32 cellular contexts compared by ENCODE assay signal in the genomic region with DNA sequence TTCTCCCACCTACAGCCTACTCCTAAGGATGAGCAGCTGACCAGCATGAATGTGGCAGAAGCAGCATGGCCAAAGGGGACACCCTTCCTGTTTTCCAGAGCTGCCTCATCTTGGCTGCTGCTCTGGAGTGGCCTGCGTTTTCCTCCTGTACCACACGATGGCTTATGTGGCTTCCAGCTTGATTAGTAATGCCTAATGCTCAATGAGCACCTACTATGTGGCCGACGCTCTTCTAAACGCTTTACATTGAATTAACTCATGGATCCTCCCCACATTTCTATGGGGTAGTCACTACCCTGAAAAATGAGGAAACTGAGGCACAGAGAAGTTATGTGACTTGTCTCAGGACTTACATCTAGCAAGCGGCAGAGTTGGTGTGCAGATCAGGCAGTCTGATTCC. TPM values are rescaled to one million over a fixed set of nuclear protein-coding genes. Genes with fewer than 3 reads are reported as not detected.
"Had no signal": no experiment of that assay in that cellular context is flagged by ENCODE, and none has a peak within 500 bp of the region (broad histone marks: within the 10 kb centered on the region; RNA-seq: fewer than 3 reads in every experiment).

No MANE protein-coding gene starts in this region.

- H3K4me1 Mint-ChIP-seq: activated CD4-positive, alpha-beta T cell treated with anti-CD3 and anti-CD28 coated beads for 36 hours had no signal

- H3K4me3 Mint-ChIP-seq: activated CD4-positive, alpha-beta memory T cell treated with anti-CD3 and anti-CD28 coated beads, Interleukin-2, amount 10 ng/mL, durations not matched to agents 7 days and 5 days; activated CD4-positive, alpha-beta T cell treated with anti-CD3 and anti-CD28 coated beads for 36 hours; activated CD4-positive, alpha-beta T cell treated with anti-CD3 and anti-CD28 coated beads, Interleukin-2, amount 10 ng/mL, durations not matched to agents 24 days and 14 days; activated naive CD8-positive, alpha-beta T cell; activated T-cell treated with anti-CD3 and anti-CD28 coated beads, Interleukin-2, amount 50 U/mL, for 24 hours; activated T-cell treated with anti-CD3 and anti-CD28 coated beads, Interleukin-2, amount 50 U/mL, for 72 hours; effector memory CD8-positive, alpha-beta T cell had no signal

- H3K4me3 ChIP-seq: esophagus squamous epithelium, gastroesophageal sphincter, heart right ventricle, hepatocyte had no signal

- H3K9me3 Mint-ChIP-seq: activated CD4-positive, alpha-beta memory T cell treated with anti-CD3 and anti-CD28 coated beads, Interleukin-2, amount 10 ng/mL, durations not matched to agents 7 days and 5 days; activated CD4-positive, alpha-beta T cell treated with anti-CD3 and anti-CD28 coated beads, Interleukin-2, amount 10 ng/mL, durations not matched to agents 24 days and 14 days; activated T-cell treated with anti-CD3 and anti-CD28 coated beads, Interleukin-2, amount 50 U/mL, for 24 hours; activated T-cell treated with anti-CD3 and anti-CD28 coated beads, Interleukin-2, amount 50 U/mL, for 72 hours; effector memory CD8-positive, alpha-beta T cell had no signal

- H3K27ac Mint-ChIP-seq: activated CD4-positive, alpha-beta memory T cell treated with anti-CD3 and anti-CD28 coated beads, Interleukin-2, amount 10 ng/mL, durations not matched to agents 7 days and 5 days; activated CD4-positive, alpha-beta T cell treated with anti-CD3 and anti-CD28 coated beads for 36 hours; activated CD4-positive, alpha-beta T cell treated with anti-CD3 and anti-CD28 coated beads, Interleukin-2, amount 10 ng/mL, durations not matched to agents 24 days and 14 days; activated naive CD8-positive, alpha-beta T cell; activated T-cell treated with anti-CD3 and anti-CD28 coated beads, Interleukin-2, amount 50 U/mL, for 24 hours; effector memory CD8-positive, alpha-beta T cell had no signal

- H3K27ac ChIP-seq: brain microvascular endothelial cell, epithelial cell of prostate, esophagus squamous epithelium, gastroesophageal sphincter, heart right ventricle, hepatocyte had no signal

- H3K4me1 ChIP-seq: esophagus squamous epithelium, gastroesophageal sphincter had no signal

- H3K36me3 Mint-ChIP-seq: activated naive CD8-positive, alpha-beta T cell had no signal

- H3K36me3 ChIP-seq: brain microvascular endothelial cell, esophagus squamous epithelium, gastroesophageal sphincter, heart right ventricle had no signal

- H3K27me3 Mint-ChIP-seq: activated CD4-positive, alpha-beta T cell treated with anti-CD3 and anti-CD28 coated beads for 36 hours; activated CD4-positive, alpha-beta T cell treated with anti-CD3 and anti-CD28 coated beads, Interleukin-2, amount 10 ng/mL, durations not matched to agents 24 days and 14 days; activated naive CD8-positive, alpha-beta T cell; activated T-cell treated with anti-CD3 and anti-CD28 coated beads, Interleukin-2, amount 50 U/mL, for 24 hours; effector memory CD8-positive, alpha-beta T cell had no signal

- DNase-seq: activated CD4-positive, alpha-beta memory T cell treated with anti-CD3 and anti-CD28 coated beads, Interleukin-2, amount 10 ng/mL, durations not matched to agents 7 days and 5 days; activated CD4-positive, alpha-beta T cell treated with anti-CD3 and anti-CD28 coated beads for 36 hours; activated CD4-positive, alpha-beta T cell treated with anti-CD3 and anti-CD28 coated beads, Interleukin-2, amount 10 ng/mL, durations not matched to agents 24 days and 14 days; activated CD4-positive, CD25-positive, alpha-beta regulatory T cell; activated CD4-positive, CD25-positive, alpha-beta regulatory T cell treated with anti-CD3 and anti-CD28 coated beads, Interleukin-2, amount 50 U/mL, for 72 hours; activated CD8-positive, alpha-beta memory T cell treated with anti-CD3 and anti-CD28 coated beads, Interleukin-2, amount 50 U/mL, for 48 hours; activated gamma-delta T cell; activated naive CD4-positive, alpha-beta T cell; activated naive CD4-positive, alpha-beta T cell treated with anti-CD3 and anti-CD28 coated beads, Interleukin-2, amount 50 U/mL, for 16 hours; activated T-cell treated with anti-CD3 and anti-CD28 coated beads for 4 hours; activated T-cell treated with anti-CD3 and anti-CD28 coated beads, Interleukin-2, amount 50 U/mL, for 24 hours; activated T-cell treated with anti-CD3 and anti-CD28 coated beads, Interleukin-2, amount 50 U/mL, for 72 hours; amniotic stem cell; anterior cingulate cortex; brain microvascular endothelial cell; central memory CD4-positive, alpha-beta T cell; cerebellar nuclear complex; cortex of kidney; dermis blood vessel endothelial cell; effector CD4-positive, alpha-beta T cell; effector memory CD8-positive, alpha-beta T cell; esophagus squamous epithelium; foreskin melanocyte; heart right ventricle; T-helper 2 cell had no signal

- H3K9me3 ChIP-seq: esophagus squamous epithelium, gastroesophageal sphincter, heart right ventricle had no signal

- H3K27me3 ChIP-seq: brain microvascular endothelial cell, esophagus squamous epithelium, heart right ventricle, hepatocyte had no signal

RNA-seq across cellular contexts. Expression of a gene that starts 47.5 kb away (rescaled TPM):
- total RNA-seq: activated CD4-positive, alpha-beta memory T cell treated with anti-CD3 and anti-CD28 coated beads, Interleukin-2, amount 10 ng/mL, durations not matched to agents 7 days and 5 days; endothelial cell of umbilical vein; fibroblast of lung; T-helper 1 cell treated with Interleukin-12 subunit alpha and Interleukin-12 subunit beta and Interleukin-4 antibody, amounts not matched to agents 30 ng/mL and 1 ng/mL, for 36 hours had no signal
- polyA plus RNA-seq: endothelial cell of umbilical vein had no signal
